In the genomic region with DNA sequence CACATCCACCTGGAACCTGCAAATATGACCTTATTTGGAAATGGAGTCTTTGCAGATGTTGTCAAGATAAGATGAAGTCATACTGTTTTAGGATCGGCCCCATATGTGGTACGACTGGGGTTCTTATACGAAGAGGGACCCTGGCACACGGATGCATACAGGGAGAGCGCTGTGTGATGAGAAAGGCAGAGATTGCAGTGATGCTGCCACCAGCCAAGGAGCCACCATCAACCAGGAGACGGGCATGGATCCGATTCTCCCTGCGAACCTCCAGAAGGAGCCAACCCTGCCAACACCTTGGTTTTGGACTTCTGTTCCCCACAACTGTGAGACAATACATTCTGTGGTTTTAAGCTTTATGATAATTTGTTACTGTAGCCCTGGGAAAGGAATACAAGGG, we compare ENCODE assay signal across 8 cellular contexts. TPM values are rescaled to one million over a fixed set of nuclear protein-coding genes. Genes with fewer than 3 reads are reported as not detected.
"Had no signal": no experiment of that assay in that cellular context is flagged by ENCODE, and none has a peak within 500 bp of the region (broad histone marks: within the 10 kb centered on the region; RNA-seq: fewer than 3 reads in every experiment).

No MANE protein-coding gene starts in this region.

RNA-seq across cellular contexts. Expression of gene GOLGA6L2, which starts 31.2 kb away (rescaled TPM):
- total RNA-seq: M059J, NCI-H460, PC-3, Peyer's patch, Right ventricle myocardium inferior, SJCRH30, SK-MEL-5, T-cell had no signal
